In the genomic region with DNA sequence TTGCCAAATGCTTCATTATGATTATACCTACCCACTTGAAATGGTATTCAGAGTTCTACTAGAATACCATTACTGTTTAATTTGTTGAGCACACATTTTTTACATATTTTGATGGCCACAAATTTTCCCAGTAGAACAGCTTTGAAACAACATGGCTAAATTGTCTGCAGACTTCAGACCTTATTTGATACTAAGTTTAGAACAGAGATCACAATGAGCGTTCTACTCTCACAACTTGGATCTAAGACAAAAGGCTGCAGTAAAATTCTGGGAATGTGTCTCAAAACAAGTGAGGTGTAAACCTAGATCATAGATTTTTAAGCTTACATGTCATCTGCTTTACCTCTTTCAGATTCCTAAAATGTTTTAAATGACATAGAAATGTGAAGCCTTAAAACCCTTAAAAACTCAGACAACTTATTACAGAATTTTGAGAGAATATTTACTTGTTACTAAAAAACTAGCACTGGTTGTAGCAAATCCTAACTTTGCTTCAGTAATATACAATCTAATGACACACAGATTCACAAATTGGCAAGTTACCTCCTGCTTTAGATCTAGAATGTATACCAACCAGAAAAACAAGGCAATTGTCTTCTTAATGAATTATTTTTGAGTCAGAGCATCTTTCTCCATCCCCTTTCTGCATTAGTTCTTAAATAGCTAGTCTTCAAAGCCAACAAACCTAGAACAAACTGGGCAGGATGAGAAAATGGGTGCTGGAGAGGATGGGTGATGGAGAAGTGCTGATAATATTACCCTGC, we compare ENCODE assay signal across 18 cellular contexts.
DNase-seq lines count a peak whose midpoint lies in the region; ATAC-seq and TF ChIP-seq lines count a peak whose summit lies in the region.
"Had no signal": no experiment of that assay in that cellular context is flagged by ENCODE, and none has a peak within 500 bp of the region (broad histone marks: within the 10 kb centered on the region; RNA-seq: fewer than 3 reads in every experiment).

No MANE protein-coding gene starts in this region.

- peak overlapping the region; percentile 73 for H2AFZ ChIP-seq in ACC112 (ENCODE audit: low read length, unreplicated experiment)
- peak overlapping the region; percentile 34 for H2AFZ ChIP-seq in HCT116 (ENCODE audit: low read depth, low read length, poor library complexity, severe bottlenecking)

- no peaks in the 10 kb centered on the region for H3K4me1 Mint-ChIP-seq in activated naive CD8-positive, alpha-beta T cell treated with anti-CD3 and anti-CD28 coated beads, Interleukin-2, amount 50 U/mL, for 24 hours
- H3K4me1 Mint-ChIP-seq: stimulated activated naive CD8-positive, alpha-beta T cell treated with anti-CD3 and anti-CD28 coated beads, Interleukin-15, amount 100 ng/mL, for 72 hours had no signal

- no peak overlapping the region for H3K4me3 Mint-ChIP-seq in activated naive CD8-positive, alpha-beta T cell treated with anti-CD3 and anti-CD28 coated beads, Interleukin-2, amount 50 U/mL, for 24 hours
- H3K4me3 Mint-ChIP-seq: natural killer cell treated with Interleukin-12 subunit alpha and Interleukin-12 subunit beta and Interleukin-15 and Interleukin-18, amount 100 ng/mL, for 72 hours; stimulated activated naive CD8-positive, alpha-beta T cell treated with anti-CD3 and anti-CD28 coated beads, Interleukin-15, amount 100 ng/mL, for 72 hours; T-helper 2 cell treated with Interferon-gamma antibody and Interleukin-4, amounts not matched to agents 5 μg/mL and 100 μg/mL, for 36 hours had no signal

- no peak overlapping the region for H3K27ac Mint-ChIP-seq in activated naive CD8-positive, alpha-beta T cell treated with anti-CD3 and anti-CD28 coated beads, Interleukin-2, amount 50 U/mL, for 24 hours
- H3K27ac Mint-ChIP-seq: natural killer cell treated with Interleukin-12 subunit alpha and Interleukin-12 subunit beta and Interleukin-15 and Interleukin-18, amount 100 ng/mL, for 72 hours; stimulated activated naive CD8-positive, alpha-beta T cell treated with anti-CD3 and anti-CD28 coated beads, Interleukin-15, amount 100 ng/mL, for 72 hours; T-helper 2 cell treated with Interferon-gamma antibody and Interleukin-4, amounts not matched to agents 5 μg/mL and 100 μg/mL, for 36 hours had no signal

- H3K36me3 ChIP-seq in ACC112 (ENCODE audit: insufficient read depth, low read length), result no peaks in the 10 kb centered on the region
- H3K36me3 ChIP-seq in HCT116 (ENCODE audit: control insufficient read depth in 1 of 2, insufficient read depth in 2 of 2, low read length in 2 of 2), result no peaks in the 10 kb centered on the region
- no peaks in the 10 kb centered on the region for H3K36me3 ChIP-seq in esophagus squamous epithelium
- H3K36me3 ChIP-seq: lower lobe of right lung, upper lobe of right lung had no signal

- no peaks in the 10 kb centered on the region for H4K20me1 ChIP-seq in HCT116 (ENCODE audit: insufficient read depth)

- BruUV-seq in HCT116 (replicated peaks; lab: Mats Ljungman, UMichigan), result no TSS peak

- no peak overlapping the region for H3K9ac ChIP-seq in HCT116 (ENCODE audit: low read length)

- TF ChIP-seq POLR2A in HCT116 (IDR thresholded peaks at IDR 0.05; ENCODE audit: borderline replicate concordance, extremely low read depth, insufficient read depth, insufficient read length) (no peak), esophagus squamous epithelium (IDR thresholded peaks at IDR 0.05) (no peak)

- no peak for TF ChIP-seq RAD21 in HCT116 (IDR thresholded peaks at IDR 0.05; ENCODE audit: low read depth)

- H3K4me1 ChIP-seq in ACC112 (ENCODE audit: control insufficient read depth, insufficient read depth, low read length, unreplicated experiment) (peaks cover 8% of the 10 kb centered on the region), HCT116 (ENCODE audit: control insufficient read depth in 1 of 2, insufficient read depth in 2 of 2, low read length in 2 of 2) (no peaks in the 10 kb centered on the region), esophagus squamous epithelium (peaks cover 0 to 24% (median 7%) of the 10 kb centered on the region in 3 donors)
- H3K4me1 ChIP-seq: lower lobe of right lung, upper lobe of right lung had no signal

- H3K79me2 ChIP-seq in ACC112 (ENCODE audit: control insufficient read depth, insufficient read depth, low read length, unreplicated experiment), result no peaks in the 10 kb centered on the region
- no peaks in the 10 kb centered on the region for H3K79me2 ChIP-seq in HCT116 (ENCODE audit: insufficient read depth, low read length)

- H3K9me3 ChIP-seq in HCT116 (ENCODE audit: control insufficient read depth in 1 of 2, insufficient read depth in 1 of 2, low read depth in 1 of 2, low read length in 2 of 2), result no peaks in the 10 kb centered on the region
- H3K9me3 ChIP-seq in esophagus squamous epithelium, result no peaks in the 10 kb centered on the region
- H3K9me3 ChIP-seq: lower lobe of right lung, upper lobe of right lung had no signal

- no peak for TF ChIP-seq CTCF in HCT116 (IDR thresholded peaks at IDR 0.05 in 2 of 3, conservative IDR thresholded peaks at IDR 0.05 in 1 of 3; ENCODE audit: borderline replicate concordance in 1 of 3, insufficient read depth in 1 of 3, low read depth in 2 of 3, low read length in 2 of 3)
- no peak for TF ChIP-seq CTCF in cardiac fibroblast (IDR thresholded peaks at IDR 0.05; ENCODE audit: low read depth, low read length)
- no peak for TF ChIP-seq CTCF in esophagus squamous epithelium (IDR thresholded peaks at IDR 0.05)

- ATAC-seq in HCT116 (no peak), GM18873 (IDR thresholded peaks at IDR 0.05; ENCODE audit: low FRiP score, unreplicated experiment) (no peak)
- no peak for ATAC-seq in activated naive CD8-positive, alpha-beta T cell treated with anti-CD3 and anti-CD28 coated beads, Interleukin-2, amount 50 U/mL, for 24 hours
- ATAC-seq: activated CD4-positive, CD25-positive, alpha-beta regulatory T cell treated with anti-CD3 and anti-CD28 coated beads, Interleukin-2, amount 50 U/mL, for 24 hours; lower lobe of right lung; natural killer cell treated with Interleukin-12 subunit alpha and Interleukin-12 subunit beta and Interleukin-15 and Interleukin-18, amount 100 ng/mL, for 72 hours; stimulated activated naive CD8-positive, alpha-beta T cell treated with anti-CD3 and anti-CD28 coated beads, Interleukin-15, amount 100 ng/mL, for 72 hours; upper lobe of right lung had no signal

- H3K4me2 ChIP-seq in HCT116 (ENCODE audit: low read length), result no peak overlapping the region

- POLR2A ChIA-PET in HCT116 (lab: Charles Lee), result no interaction called here

- no peaks in the 10 kb centered on the region for H3K9me3 Mint-ChIP-seq in activated naive CD8-positive, alpha-beta T cell treated with anti-CD3 and anti-CD28 coated beads, Interleukin-2, amount 50 U/mL, for 24 hours
- H3K9me3 Mint-ChIP-seq: T-helper 2 cell treated with Interferon-gamma antibody and Interleukin-4, amounts not matched to agents 5 μg/mL and 100 μg/mL, for 36 hours had no signal

- CTCF ChIA-PET in HCT116 (lab: Charles Lee), result no interaction called here

- H3K9me2 ChIP-seq in HCT116 (ENCODE audit: insufficient read depth), result no peaks in the 10 kb centered on the region

- no peak overlapping the region for H3K27ac ChIP-seq in ACC112 (ENCODE audit: low read depth, low read length)
- H3K27ac ChIP-seq in HCT116 (ENCODE audit: low read depth, low read length), result no peak overlapping the region
- no peak overlapping the region for H3K27ac ChIP-seq in esophagus squamous epithelium
- H3K27ac ChIP-seq: lower lobe of right lung, upper lobe of right lung had no signal

- no peaks in the 10 kb centered on the region for H3K27me3 Mint-ChIP-seq in activated naive CD8-positive, alpha-beta T cell treated with anti-CD3 and anti-CD28 coated beads, Interleukin-2, amount 50 U/mL, for 24 hours
- H3K27me3 Mint-ChIP-seq: natural killer cell treated with Interleukin-12 subunit alpha and Interleukin-12 subunit beta and Interleukin-15 and Interleukin-18, amount 100 ng/mL, for 72 hours; stimulated activated naive CD8-positive, alpha-beta T cell treated with anti-CD3 and anti-CD28 coated beads, Interleukin-15, amount 100 ng/mL, for 72 hours had no signal

- RAD21 ChIA-PET in HCT116 (lab: Charles Lee; ENCODE audit: low non-redundant PET in 1 of 2, low total read pairs in 2 of 2, uncharacterized antibody in 2 of 2, unreplicated experiment in 2 of 2), result no interaction called here

- WGBS in esophagus squamous epithelium, 2 donors, result 19 to 44% methylated on average over 1 of the region's 1 CpG

- no peaks in the 10 kb centered on the region for H3K36me3 Mint-ChIP-seq in activated naive CD8-positive, alpha-beta T cell treated with anti-CD3 and anti-CD28 coated beads, Interleukin-2, amount 50 U/mL, for 24 hours (ENCODE audit: low read depth)
- H3K36me3 Mint-ChIP-seq: natural killer cell treated with Interleukin-12 subunit alpha and Interleukin-12 subunit beta and Interleukin-15 and Interleukin-18, amount 100 ng/mL, for 72 hours had no signal

- H3K27me3 ChIP-seq in ACC112 (ENCODE audit: insufficient read depth, low read length) (no peaks in the 10 kb centered on the region), HCT116 (ENCODE audit: insufficient read depth, low read length) (no peaks in the 10 kb centered on the region), esophagus squamous epithelium (no peaks in the 10 kb centered on the region)
- H3K27me3 ChIP-seq: upper lobe of right lung had no signal

- intact Hi-C loops in HCT116 (cut with micrococcal nuclease), result no loop called here
- intact Hi-C loops in esophagus squamous epithelium (cut with DNase I), result no loop called here

- DNase-seq in HCT116 (ENCODE audit: low read depth, low spot score) (no peak), cardiac fibroblast (ENCODE audit: low read depth in 2 of 2) (peak; percentile 47 to 55), kidney glomerular epithelial cell (lab: John Stamatoyannopoulos, UW) (peak; percentile 83), CD1c-positive myeloid dendritic cell (ENCODE audit: extremely low spot score) (no peak), esophagus squamous epithelium (lab: John Stamatoyannopoulos, UW) (no peak)
- DNase-seq in activated naive CD8-positive, alpha-beta T cell treated with anti-CD3 and anti-CD28 coated beads, Interleukin-2, amount 50 U/mL, for 24 hours, result no peak
- DNase-seq: activated gamma-delta T cell treated with Interleukin-2 at 50 U/mL for 16 hours; effector CD4-positive, alpha-beta T cell; lower lobe of right lung; NCI-H146; NCI-H226; stimulated activated naive CD8-positive, alpha-beta T cell treated with anti-CD3 and anti-CD28 coated beads, Interleukin-15, amount 100 ng/mL, for 72 hours; upper lobe of right lung had no signal

- H3K4me3 ChIP-seq in ACC112 (ENCODE audit: low read depth, low read length) (no peak overlapping the region), HCT116 (replicated peaks in 1 of 2; ENCODE audit: low read depth in 1 of 2, low read length in 2 of 2) (no peak overlapping the region), cardiac fibroblast (replicated peaks in 1 of 2; ENCODE audit: low read depth in 2 of 2, low read length in 2 of 2) (no peak overlapping the region), esophagus squamous epithelium (no peak overlapping the region)
- H3K4me3 ChIP-seq: lower lobe of right lung, upper lobe of right lung had no signal

TF ChIP-seq in HCT116, 20 proteins besides CTCF, POLR2A, EP300 and RAD21 (continues in another document):
- TF ChIP-seq TCF7L2 (IDR thresholded peaks at IDR 0.05; ENCODE audit: borderline replicate concordance, extremely low read depth, insufficient read depth, insufficient read length), result no peak

Comparison
In these comparisons a context has a peak if more than half of its experiments do, and no peak if none do; other contexts are left out.
1. DNase-seq: peak in cardiac fibroblast (2 of 2) and kidney glomerular epithelial cell (single experiment); none in HCT116 (single experiment), CD1c-positive myeloid dendritic cell (single experiment), esophagus squamous epithelium (single experiment) and activated naive CD8-positive, alpha-beta T cell treated with anti-CD3 and anti-CD28 coated beads, Interleukin-2, amount 50 U/mL, for 24 hours (single experiment).